ENCODE assay signal across 18 cellular contexts in genomic region chr1:20047058-20047457, GRCh38. TPM values are rescaled to one million over a fixed set of nuclear protein-coding genes. Genes with fewer than 3 reads are reported as not detected.
"Had no signal": no experiment of that assay in that cellular context is flagged by ENCODE, and none has a peak within 500 bp of the region (broad histone marks: within the 10 kb centered on the region; RNA-seq: fewer than 3 reads in every experiment).

No MANE protein-coding gene starts in this region.

- H3K4me3 ChIP-seq: body of pancreas, colonic mucosa, thyroid gland had no signal

- H3K4me1 ChIP-seq: body of pancreas, colonic mucosa, foreskin keratinocyte, thyroid gland had no signal

- H3K4me3 Mint-ChIP-seq: activated naive CD8-positive, alpha-beta T cell treated with anti-CD3 and anti-CD28 coated beads, Interleukin-2, amount 10 ng/mL, durations not matched to agents 7 days and 5 days; central memory CD8-positive, alpha-beta T cell; T-helper 1 cell treated with Interleukin-12 subunit alpha and Interleukin-12 subunit beta and Interleukin-4 antibody, amounts not matched to agents 30 μg/mL and 1 μg/mL, for 36 hours had no signal

- ATAC-seq: body of pancreas, foreskin keratinocyte had no signal

- H3K36me3 Mint-ChIP-seq: activated naive CD8-positive, alpha-beta T cell treated with anti-CD3 and anti-CD28 coated beads, Interleukin-2, amount 10 ng/mL, durations not matched to agents 7 days and 5 days had no signal

- H3K27me3 Mint-ChIP-seq: activated naive CD8-positive, alpha-beta T cell treated with anti-CD3 and anti-CD28 coated beads, Interleukin-2, amount 10 ng/mL, durations not matched to agents 7 days and 5 days; central memory CD8-positive, alpha-beta T cell had no signal

- H3K9me3 ChIP-seq: colonic mucosa, thyroid gland had no signal

- H3K27me3 ChIP-seq: body of pancreas, colonic mucosa, thyroid gland had no signal

- H3K27ac ChIP-seq: body of pancreas, colonic mucosa, foreskin keratinocyte, thyroid gland, WERI-Rb-1 had no signal

- H3K36me3 ChIP-seq: colonic mucosa, thyroid gland, WERI-Rb-1 had no signal

- H3K27ac Mint-ChIP-seq: activated naive CD8-positive, alpha-beta T cell treated with anti-CD3 and anti-CD28 coated beads, Interleukin-2, amount 10 ng/mL, durations not matched to agents 7 days and 5 days; progenitor cell of endocrine pancreas; T-helper 1 cell treated with Interleukin-12 subunit alpha and Interleukin-12 subunit beta and Interleukin-4 antibody, amounts not matched to agents 30 μg/mL and 1 μg/mL, for 36 hours had no signal

- H3K4me1 Mint-ChIP-seq: activated naive CD8-positive, alpha-beta T cell treated with anti-CD3 and anti-CD28 coated beads, Interleukin-2, amount 10 ng/mL, durations not matched to agents 7 days and 5 days; central memory CD8-positive, alpha-beta T cell had no signal

- DNase-seq: activated CD4-positive, alpha-beta T cell treated with anti-CD3 and anti-CD28 coated beads for 1 hour; activated naive CD4-positive, alpha-beta T cell; activated naive CD8-positive, alpha-beta T cell treated with anti-CD3 and anti-CD28 coated beads, Interleukin-2, amount 10 ng/mL, durations not matched to agents 7 days and 5 days; body of pancreas; colonic mucosa; foreskin keratinocyte; hippocampal formation; islet precursor cell; occipital lobe; stimulated activated CD4-positive, alpha-beta T cell treated with anti-CD3 and anti-CD28 coated beads, Interleukin-2, amount 100 ng/mL, for 48 hours; thyroid gland; WERI-Rb-1 had no signal

RNA-seq across cellular contexts. Expression of gene PLA2G5, which starts 22.9 kb away (rescaled TPM):
- total RNA-seq: activated naive CD8-positive, alpha-beta T cell treated with anti-CD3 and anti-CD28 coated beads, Interleukin-2, amount 10 ng/mL, durations not matched to agents 7 days and 5 days; epithelial cell of proximal tubule; foreskin keratinocyte; myocyte; progenitor cell of endocrine pancreas had no signal
- polyA plus RNA-seq: foreskin keratinocyte, neural cell had no signal
